In genomic region chr10:47457826-47458225, GRCh38 we compare ENCODE assay signal across 28 cellular contexts. TPM values are rescaled to one million over a fixed set of nuclear protein-coding genes. Genes with fewer than 3 reads are reported as not detected.
"Had no signal": no experiment of that assay in that cellular context is flagged by ENCODE, and none has a peak within 500 bp of the region (broad histone marks: within the 10 kb centered on the region; RNA-seq: fewer than 3 reads in every experiment).

No MANE protein-coding gene starts in this region.

- H3K36me3 ChIP-seq: spleen, thoracic aorta, upper lobe of right lung had no signal

- H3K4me3 Mint-ChIP-seq: activated naive CD4-positive, alpha-beta T cell treated with anti-CD3 and anti-CD28 coated beads, Interleukin-2, amount 50 U/mL, for 24 hours; activated T-helper 1 cell treated with anti-CD3 and anti-CD28 coated beads, Interleukin-12 subunit alpha, Interleukin-12 subunit beta, Interleukin-2, Interleukin-4 antibody, amounts not matched to agents 30 ng/mL and 10 ng/mL and 1 ng/mL, durations not matched to agents 14 hours and 24 hours and 36 hours; brain; effector memory CD8-positive, alpha-beta T cell; immature natural killer cell; memory B cell had no signal

- H3K4me3 ChIP-seq: dorsolateral prefrontal cortex, spleen, thoracic aorta, upper lobe of right lung had no signal

- H3K36me3 Mint-ChIP-seq: activated naive CD4-positive, alpha-beta T cell treated with anti-CD3 and anti-CD28 coated beads, Interleukin-2, amount 50 U/mL, for 24 hours; brain; immature natural killer cell; memory B cell had no signal

- DNase-seq: activated CD4-positive, alpha-beta T cell treated with anti-CD3 and anti-CD28 coated beads for 1 hour; activated gamma-delta T cell; anterior cingulate cortex; caudate nucleus; effector memory CD8-positive, alpha-beta T cell; foreskin melanocyte; immature natural killer cell; occipital lobe; spleen; stimulated activated CD4-positive, alpha-beta T cell treated with anti-CD3 and anti-CD28 coated beads, Interleukin-4, amount 100 ng/mL, for 1 hour; stimulated activated naive CD4-positive, alpha-beta T cell; T-helper 9 cell; upper lobe of right lung had no signal

- H3K4me1 Mint-ChIP-seq: activated naive CD4-positive, alpha-beta T cell treated with anti-CD3 and anti-CD28 coated beads, Interleukin-2, amount 50 U/mL, for 24 hours had no signal

- H3K27ac ChIP-seq: dorsolateral prefrontal cortex, spleen, thoracic aorta, upper lobe of right lung had no signal

- H3K4me1 ChIP-seq: spleen, upper lobe of right lung had no signal

- H3K9me3 ChIP-seq: spleen, thoracic aorta, upper lobe of right lung had no signal

- FAIRE-seq: endothelial cell of umbilical vein had no signal

- H3K27ac Mint-ChIP-seq: activated naive CD4-positive, alpha-beta T cell treated with anti-CD3 and anti-CD28 coated beads, Interleukin-2, amount 50 U/mL, for 24 hours; activated T-helper 1 cell treated with anti-CD3 and anti-CD28 coated beads, Interleukin-12 subunit alpha, Interleukin-12 subunit beta, Interleukin-2, Interleukin-4 antibody, amounts not matched to agents 30 ng/mL and 10 ng/mL and 1 ng/mL, durations not matched to agents 14 hours and 24 hours and 36 hours; brain; effector memory CD8-positive, alpha-beta T cell; immature natural killer cell; memory B cell had no signal

- H3K9me3 Mint-ChIP-seq: activated naive CD4-positive, alpha-beta T cell treated with anti-CD3 and anti-CD28 coated beads, Interleukin-2, amount 50 U/mL, for 24 hours; activated T-helper 1 cell treated with anti-CD3 and anti-CD28 coated beads, Interleukin-12 subunit alpha, Interleukin-12 subunit beta, Interleukin-2, Interleukin-4 antibody, amounts not matched to agents 30 ng/mL and 10 ng/mL and 1 ng/mL, durations not matched to agents 14 hours and 24 hours and 36 hours; effector memory CD8-positive, alpha-beta T cell; memory B cell had no signal

- ATAC-seq: effector memory CD8-positive, alpha-beta T cell; esophagus mucosa; upper lobe of right lung had no signal

- H3K27me3 ChIP-seq: dorsolateral prefrontal cortex, upper lobe of right lung had no signal

RNA-seq across cellular contexts. Expression of gene ANXA8, which starts 26.1 kb away (rescaled TPM):
- total RNA-seq: activated T-helper 1 cell treated with anti-CD3 and anti-CD28 coated beads, Interleukin-12 subunit alpha, Interleukin-12 subunit beta, Interleukin-2, Interleukin-4 antibody, amounts not matched to agents 30 ng/mL and 10 ng/mL and 1 ng/mL, durations not matched to agents 14 hours and 24 hours and 36 hours; endothelial cell of umbilical vein; myocyte; occipital lobe; posterior vena cava; thoracic aorta had no signal
- polyA plus RNA-seq: endothelial cell of umbilical vein, neural cell had no signal

RNA-seq across cellular contexts. Expression of gene FAM25G, which starts 33.7 kb away (rescaled TPM):
- total RNA-seq: activated T-helper 1 cell treated with anti-CD3 and anti-CD28 coated beads, Interleukin-12 subunit alpha, Interleukin-12 subunit beta, Interleukin-2, Interleukin-4 antibody, amounts not matched to agents 30 ng/mL and 10 ng/mL and 1 ng/mL, durations not matched to agents 14 hours and 24 hours and 36 hours; dorsolateral prefrontal cortex; endothelial cell of umbilical vein; liver; mononuclear cell; myocyte; occipital lobe; posterior vena cava; renal cortical epithelial cell; spleen; T-helper 1 cell treated with Interleukin-12 subunit alpha and Interleukin-12 subunit beta and Interleukin-4 antibody, amounts not matched to agents 30 ng/mL and 1 ng/mL, for 36 hours; thoracic aorta; upper lobe of right lung had no signal
- polyA plus RNA-seq: endothelial cell of umbilical vein, immature natural killer cell, liver, neural cell, spleen had no signal
